ENCODE assay signal across 9 cellular contexts in genomic region chr13:57633950-57634828, GRCh38. TPM values are rescaled to one million over a fixed set of nuclear protein-coding genes. Genes with fewer than 3 reads are reported as not detected.
DNase-seq lines count a peak whose midpoint lies in the region; ATAC-seq and FAIRE-seq lines count a peak whose summit lies in the region.
"Had no signal": no experiment of that assay in that cellular context is flagged by ENCODE, and none has a peak within 500 bp of the region (broad histone marks: within the 10 kb centered on the region; RNA-seq: fewer than 3 reads in every experiment).

No MANE protein-coding gene starts in this region.

- ATAC-seq in left cardiac atrium = no peak
- no peak for ATAC-seq in HG03135 (IDR thresholded peaks at IDR 0.05; ENCODE audit: unreplicated experiment)
- ATAC-seq in HG02870 (IDR thresholded peaks at IDR 0.05; ENCODE audit: unreplicated experiment) = no peak

- FAIRE-seq in RCC 7860 (lab: Jason Lieb, UNC) = no peak

- intact Hi-C loops in left cardiac atrium (cut with DNase I) = no loop called here

- peak; percentile 5 for DNase-seq in AG20443 (ENCODE audit: low spot score)
- peak; percentile 0 for DNase-seq in UCSD-AML1 (lab: John Stamatoyannopoulos, UW; ENCODE audit: unreplicated experiment)
- DNase-seq in left cardiac atrium = peak; percentile 29
- peak in 50 of 56 donors; percentile 3 to 81 (median 64) for DNase-seq in nucleus accumbens (lab: John Stamatoyannopoulos, UW)
- DNase-seq in kidney glomerular epithelial cell (lab: John Stamatoyannopoulos, UW) = no peak
- DNase-seq in RCC 7860 (ENCODE audit: low spot score) = no peak
- DNase-seq: DMS 273 treated with DMSO at 0.1 percent for 48 hours had no signal

RNA-seq across cellular contexts. Expression of gene PCDH17, which starts 2.6 kb away (rescaled TPM):
- 1 to 10 TPM; 2.7 to 3.1 TPM for total RNA-seq in left cardiac atrium

Comparison
In these comparisons a context has a peak if more than half of its experiments do, and no peak if none do; other contexts are left out.
1. DNase-seq: peak in AG20443 (single experiment), UCSD-AML1 (single experiment), left cardiac atrium (single experiment) and nucleus accumbens (50 of 56); none in kidney glomerular epithelial cell (single experiment) and RCC 7860 (single experiment).